In the genomic region with DNA sequence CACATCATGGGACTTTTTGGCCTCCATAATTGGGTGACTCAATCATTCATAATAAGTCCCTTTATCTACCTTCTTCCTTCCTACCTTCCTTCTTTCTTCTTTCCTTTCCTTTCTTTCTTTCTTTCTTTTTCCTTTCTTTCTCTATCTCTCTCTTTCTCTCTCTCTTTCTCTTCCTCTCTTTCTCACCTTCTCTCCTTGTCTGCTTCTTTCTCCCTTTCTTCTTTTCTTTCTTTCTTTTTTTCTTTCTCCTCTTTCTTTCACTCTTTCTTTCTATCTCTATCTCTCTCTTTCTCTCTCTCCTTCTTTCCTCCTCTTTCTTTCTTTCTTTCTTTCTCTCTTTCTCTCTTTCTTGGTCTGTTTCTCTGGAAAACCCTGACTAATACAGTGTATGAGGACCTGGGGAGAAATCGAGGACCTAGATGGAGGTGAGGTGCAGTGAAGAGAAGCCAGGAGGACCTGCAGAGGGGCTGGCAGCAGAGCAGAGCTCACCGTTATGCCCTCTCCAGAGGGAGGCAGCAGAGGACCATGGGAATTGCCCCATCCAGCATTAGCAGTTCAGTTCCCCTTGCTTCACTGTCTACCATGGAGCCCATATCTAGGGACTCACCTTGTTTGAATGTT, we compare ENCODE assay signal across 8 cellular contexts. TPM values are rescaled to one million over a fixed set of nuclear protein-coding genes. Genes with fewer than 3 reads are reported as not detected.
DNase-seq lines count a peak whose midpoint lies in the region; FAIRE-seq and TF ChIP-seq lines count a peak whose summit lies in the region.

No MANE protein-coding gene starts in this region.

- peak; percentile 61 for TF ChIP-seq CTCF in fibroblast of villous mesenchyme (IDR thresholded peaks at IDR 0.05; ENCODE audit: insufficient read depth, low read depth, low read length)

- peak; percentile 48 for DNase-seq in SIG-M5 treated with dmso at 0.1 percent for 504 hours (lab: John Stamatoyannopoulos, UW; ENCODE audit: unreplicated experiment)
- DNase-seq in SIG-M5 (lab: John Stamatoyannopoulos, UW), result no peak
- DNase-seq in NCI-H146 treated with DMSO at 0.1 percent for 48 hours (lab: John Stamatoyannopoulos, UW; ENCODE audit: unreplicated experiment), result peak; percentile 41
- DNase-seq in activated CD4-positive, alpha-beta T cell treated with anti-CD3 and anti-CD28 coated beads for 4 hours, result peak; percentile 5 to 31
- peak; percentile 57 for DNase-seq in fibroblast of villous mesenchyme (ENCODE audit: low read depth)
- DNase-seq in stimulated activated CD4-positive, alpha-beta T cell treated with anti-CD3 and anti-CD28 coated beads, Interleukin-15, amount 100 ng/mL, for 24 hours, result peak; percentile 65
- no peak for DNase-seq in GM12891 (ENCODE audit: insufficient read length, low spot score)
- DNase-seq in hepatic stellate cell (ENCODE audit: low spot score), result no peak

- H3K4me3 ChIP-seq in fibroblast of villous mesenchyme (ENCODE audit: low read depth, low read length), result no peak overlapping the region

- no peak for TF ChIP-seq POLR2A in GM12891 (IDR thresholded peaks at IDR 0.05; ENCODE audit: low read depth, low read length)

- no peak for FAIRE-seq in GM12891 (lab: Jason Lieb, UNC)

TF ChIP-seq in GM12891, 5 proteins besides CTCF, POLR2A, EP300 and RAD21:
- TF ChIP-seq TAF1 (IDR thresholded peaks at IDR 0.05; ENCODE audit: low read depth, low read length), result no peak
- TF ChIP-seq SPI1 (IDR thresholded peaks at IDR 0.05; ENCODE audit: low read depth, low read length), result no peak
- TF ChIP-seq PAX5 (IDR thresholded peaks at IDR 0.05; ENCODE audit: insufficient read depth, low read length, severe bottlenecking), result no peak
- TF ChIP-seq POU2F2 (IDR thresholded peaks at IDR 0.05; ENCODE audit: low read depth, low read length), result no peak
- no peak for TF ChIP-seq POLR2AphosphoS5 (IDR thresholded peaks at IDR 0.05; ENCODE audit: low read depth, low read length)

RNA-seq across cellular contexts. Expression of a gene that starts 52.7 kb away (rescaled TPM):
- total RNA-seq in fibroblast of villous mesenchyme, result 11.0 and 17.3 TPM in 2 replicates
- polyA plus RNA-seq in GM12891 (2012; ENCODE audit: low read depth, missing spikeins), result 5.2 TPM

Comparison
In these comparisons a context has a peak if more than half of its experiments do, and no peak if none do; other contexts are left out.
1. DNase-seq: peak in SIG-M5 treated with dmso at 0.1 percent for 504 hours (single experiment), NCI-H146 treated with DMSO at 0.1 percent for 48 hours (single experiment), activated CD4-positive, alpha-beta T cell treated with anti-CD3 and anti-CD28 coated beads for 4 hours (2 of 2), fibroblast of villous mesenchyme (single experiment) and stimulated activated CD4-positive, alpha-beta T cell treated with anti-CD3 and anti-CD28 coated beads, Interleukin-15, amount 100 ng/mL, for 24 hours (single experiment); none in SIG-M5 (single experiment), GM12891 (single experiment) and hepatic stellate cell (single experiment).